Comparison of ENCODE assay signal across 11 cellular contexts in genomic region chr10:102801496-102801895, GRCh38. TPM values are rescaled to one million over a fixed set of nuclear protein-coding genes. Genes with fewer than 3 reads are reported as not detected.
DNase-seq lines count a peak whose midpoint lies in the region; ATAC-seq, FAIRE-seq and TF ChIP-seq lines count a peak whose summit lies in the region.
"Had no signal": no experiment of that assay in that cellular context is flagged by ENCODE, and none has a peak within 500 bp of the region (broad histone marks: within the 10 kb centered on the region; RNA-seq: fewer than 3 reads in every experiment).

No MANE protein-coding gene starts in this region.

- H3K36me3 ChIP-seq in right atrium auricular region (peaks cover 21% of the 10 kb centered on the region), endodermal cell (ENCODE audit: control insufficient read depth, insufficient read depth, low read length) (peaks cover 15% of the 10 kb centered on the region), aorta (ENCODE audit: control insufficient read depth in 1 of 2, insufficient read depth in 2 of 2, low read length in 1 of 2) (no peaks in the 10 kb centered on the region), ovary (no peaks in the 10 kb centered on the region)

- no peaks in the 10 kb centered on the region for H3K9me3 ChIP-seq in right atrium auricular region
- H3K9me3 ChIP-seq in endodermal cell (ENCODE audit: control insufficient read depth, low read length) = peaks cover 11% of the 10 kb centered on the region
- no peaks in the 10 kb centered on the region for H3K9me3 ChIP-seq in aorta (ENCODE audit: control insufficient read depth, low read length)
- no peaks in the 10 kb centered on the region for H3K9me3 ChIP-seq in ovary

- no peaks in the 10 kb centered on the region for H3K27me3 ChIP-seq in right atrium auricular region
- no peaks in the 10 kb centered on the region for H3K27me3 ChIP-seq in endodermal cell (ENCODE audit: control insufficient read depth, insufficient read depth, low read length, poor library complexity, severe bottlenecking)
- H3K27me3 ChIP-seq in aorta (ENCODE audit: control insufficient read depth in 1 of 2, insufficient read depth in 2 of 2, low read length in 1 of 2) = no peaks in the 10 kb centered on the region
- H3K27me3 ChIP-seq in ovary = no peaks in the 10 kb centered on the region

- peak overlapping the region; percentile 84 for H3K27ac Mint-ChIP-seq in endodermal cell
- peak overlapping the region; percentile 33 to 87 for H3K27ac Mint-ChIP-seq in natural killer cell treated with Interleukin-12 subunit alpha and Interleukin-12 subunit beta and Interleukin-15 and Interleukin-18, amount 100 ng/mL, for 72 hours

- H3K4me1 ChIP-seq in right atrium auricular region (peaks cover 0 to 82% of the 10 kb centered on the region in 2 donors), endodermal cell (ENCODE audit: control insufficient read depth, insufficient read depth, low read length) (no peaks in the 10 kb centered on the region), aorta (ENCODE audit: control insufficient read depth in 1 of 2, insufficient read depth in 2 of 2, low read length in 2 of 2) (peaks cover 2 to 18% of the 10 kb centered on the region in 2 donors), ovary (ENCODE audit: insufficient read depth) (peaks cover 18% of the 10 kb centered on the region)

- no peak for ATAC-seq in left ventricle myocardium superior
- no peak for ATAC-seq in natural killer cell treated with Interleukin-12 subunit alpha and Interleukin-12 subunit beta and Interleukin-15 and Interleukin-18, amount 100 ng/mL, for 72 hours
- no peak for ATAC-seq in aorta (ENCODE audit: low FRiP score)
- ATAC-seq: sciatic nerve had no signal

- intact Hi-C loops in left ventricle myocardium superior (cut with micrococcal nuclease) = no loop called here
- intact Hi-C loops in aorta (cut with DNase I) = no loop called here
- intact Hi-C loops in ovary (cut with DNase I) = no loop called here

- H3K9me3 Mint-ChIP-seq in endodermal cell = peaks cover 4% of the 10 kb centered on the region
- no peaks in the 10 kb centered on the region for H3K9me3 Mint-ChIP-seq in natural killer cell treated with Interleukin-12 subunit alpha and Interleukin-12 subunit beta and Interleukin-15 and Interleukin-18, amount 100 ng/mL, for 72 hours

- no peak overlapping the region for H3K9ac ChIP-seq in endodermal cell (ENCODE audit: extremely low read depth, low read length, poor library complexity, severe bottlenecking)

- DNase-seq in right atrium auricular region (ENCODE audit: low spot score) (no peak), left ventricle myocardium superior (no peak), endodermal cell (no peak), aorta (peak in 1 of 2 donors; percentile 35), ovary (no peak), NCI-H748 (lab: John Stamatoyannopoulos, UW; ENCODE audit: unreplicated experiment) (no peak), GM12891 (ENCODE audit: insufficient read length, low spot score) (no peak)
- no peak for DNase-seq in natural killer cell treated with Interleukin-12 subunit alpha and Interleukin-12 subunit beta and Interleukin-15 and Interleukin-18, amount 100 ng/mL, for 72 hours (ENCODE audit: low spot score)
- DNase-seq: stimulated activated CD8-positive, alpha-beta memory T cell treated with anti-CD3 and anti-CD28 coated beads, Interleukin-4, amount 100 ng/mL, for 48 hours had no signal

- TF ChIP-seq CTCF in right atrium auricular region (IDR thresholded peaks at IDR 0.05) (no peak), endodermal cell (conservative IDR thresholded peaks at IDR 0.05) (no peak), ovary (IDR thresholded peaks at IDR 0.05) (no peak)

- H3K4me3 Mint-ChIP-seq in endodermal cell = no peak overlapping the region
- H3K4me3 Mint-ChIP-seq in natural killer cell treated with Interleukin-12 subunit alpha and Interleukin-12 subunit beta and Interleukin-15 and Interleukin-18, amount 100 ng/mL, for 72 hours = no peak overlapping the region

- TF ChIP-seq EP300 in ovary (IDR thresholded peaks at IDR 0.05) = no peak

- no peaks in the 10 kb centered on the region for H3K27me3 Mint-ChIP-seq in endodermal cell (ENCODE audit: insufficient read depth)
- no peaks in the 10 kb centered on the region for H3K27me3 Mint-ChIP-seq in natural killer cell treated with Interleukin-12 subunit alpha and Interleukin-12 subunit beta and Interleukin-15 and Interleukin-18, amount 100 ng/mL, for 72 hours

- H3K4me1 Mint-ChIP-seq in endodermal cell = peaks cover 48% of the 10 kb centered on the region
- H3K4me1 Mint-ChIP-seq in natural killer cell treated with Interleukin-12 subunit alpha and Interleukin-12 subunit beta and Interleukin-15 and Interleukin-18, amount 100 ng/mL, for 72 hours (ENCODE audit: low read depth in 2 of 2) = peaks cover 35 to 37% of the 10 kb centered on the region in 2 donors

- peaks cover 30% of the 10 kb centered on the region for H3K36me3 Mint-ChIP-seq in endodermal cell (ENCODE audit: low read depth)
- H3K36me3 Mint-ChIP-seq in natural killer cell treated with Interleukin-12 subunit alpha and Interleukin-12 subunit beta and Interleukin-15 and Interleukin-18, amount 100 ng/mL, for 72 hours = peaks cover 5% of the 10 kb centered on the region

- TF ChIP-seq POLR2A in ovary (IDR thresholded peaks at IDR 0.05) = no peak
- no peak for TF ChIP-seq POLR2A in GM12891 (IDR thresholded peaks at IDR 0.05; ENCODE audit: low read depth, low read length)

- H3K4me3 ChIP-seq in right atrium auricular region = no peak overlapping the region
- no peak overlapping the region for H3K4me3 ChIP-seq in endodermal cell (ENCODE audit: low read length)
- H3K4me3 ChIP-seq in aorta (ENCODE audit: low read length in 2 of 2) = no peak overlapping the region
- no peak overlapping the region for H3K4me3 ChIP-seq in ovary

- 78% methylated on average over 2 of the region's 2 CpGs; no CpG with 5 or more reads in 1 of the 2 experiments for WGBS in endodermal cell (ENCODE audit: insufficient coverage in 1 of 2, insufficient read length in 1 of 2), 2 experiments
- WGBS in aorta, 2 donors = 49 to 51% methylated on average over 2 of the region's 2 CpGs
- WGBS in ovary, 3 donors = 39 to 53% (median 51%) methylated on average over 2 of the region's 2 CpGs

- FAIRE-seq in GM12891 (lab: Jason Lieb, UNC) = no peak
- FAIRE-seq: keratinocyte had no signal

- H3K27ac ChIP-seq in right atrium auricular region = peak overlapping the region; percentile 78 to 87
- no peak overlapping the region for H3K27ac ChIP-seq in endodermal cell (ENCODE audit: low read depth, low read length)
- peak overlapping the region; percentile 29 to 43 for H3K27ac ChIP-seq in aorta (ENCODE audit: low read depth in 1 of 2, low read length in 2 of 2)
- H3K27ac ChIP-seq in ovary = peak overlapping the region in 1 of 2 donors; percentile 47

TF ChIP-seq in GM12891, 5 proteins besides CTCF, POLR2A, EP300 and RAD21:
- TF ChIP-seq POU2F2 (IDR thresholded peaks at IDR 0.05; ENCODE audit: low read depth, low read length) (no peak), TAF1 (IDR thresholded peaks at IDR 0.05; ENCODE audit: low read depth, low read length) (no peak), POLR2AphosphoS5 (IDR thresholded peaks at IDR 0.05; ENCODE audit: low read depth, low read length) (no peak), PAX5 (IDR thresholded peaks at IDR 0.05; ENCODE audit: insufficient read depth, low read length, severe bottlenecking) (no peak), SPI1 (IDR thresholded peaks at IDR 0.05; ENCODE audit: low read depth, low read length) (no peak)

RNA-seq across cellular contexts. Expression of gene CYP17A1, which starts 35.7 kb away (rescaled TPM):
- total RNA-seq in right atrium auricular region (under 1 TPM in 1 of 2 donors, not detected in 1; 0.47 TPM), left ventricle myocardium superior (not detected), endodermal cell (not detected), aorta (under 1 TPM in 1 of 2 donors, not detected in 1; 0.55 TPM), ovary (10 to 100 TPM in 2 of 7 donors, 1 to 10 TPM in 1, under 1 TPM in 3, not detected in 1; 0.40 to 32.1 (median 1.0) TPM)
- polyA plus RNA-seq in endodermal cell (2013, experiment 1 of 2) = not detected
- polyA plus RNA-seq in endodermal cell (2013, experiment 2 of 2) = not detected
- not detected for total RNA-seq in natural killer cell treated with Interleukin-12 subunit alpha and Interleukin-12 subunit beta and Interleukin-15 and Interleukin-18, amount 100 ng/mL, for 72 hours
- polyA plus RNA-seq in aorta (1 to 10 TPM in 1 of 2 donors, under 1 TPM in 1; 0.25 to 1.3 TPM), ovary (100 to 1,000 TPM in 1 of 2 donors, 10 to 100 TPM in 1; 30.8 to 348 TPM)
- polyA plus RNA-seq in GM12891 (2012; ENCODE audit: low read depth, missing spikeins) = not detected
- polyA plus RNA-seq: keratinocyte had no signal

RNA-seq across cellular contexts. Expression of gene BORCS7, which starts 52.6 kb away (rescaled TPM):
- 10 to 100 TPM; 22.5 to 25.3 TPM for total RNA-seq in right atrium auricular region
- total RNA-seq in left ventricle myocardium superior = 12.3 TPM
- total RNA-seq in endodermal cell = 1 to 10 TPM; 5.0 to 5.7 TPM
- polyA plus RNA-seq in endodermal cell (2013, experiment 1 of 2) = 16.1 TPM
- 15.2 TPM for polyA plus RNA-seq in endodermal cell (2013, experiment 2 of 2)
- 1 to 10 TPM; 6.5 to 9.0 TPM for total RNA-seq in natural killer cell treated with Interleukin-12 subunit alpha and Interleukin-12 subunit beta and Interleukin-15 and Interleukin-18, amount 100 ng/mL, for 72 hours
- total RNA-seq in aorta = 10 to 100 TPM; 17.6 to 24.4 TPM
- 10 to 100 TPM; 25.7 to 47.0 TPM for polyA plus RNA-seq in aorta
- total RNA-seq in ovary = 10 to 100 TPM; 20.5 to 35.4 (median 25.2) TPM
- 10 to 100 TPM; 16.5 to 28.7 TPM for polyA plus RNA-seq in ovary
- 9.8 TPM for polyA plus RNA-seq in GM12891 (2012; ENCODE audit: low read depth, missing spikeins)

RNA-seq across cellular contexts. Expression of gene WBP1L, which starts 57.7 kb away (rescaled TPM):
- total RNA-seq in right atrium auricular region (10 to 100 TPM; 46.1 to 94.4 TPM), left ventricle myocardium superior (22.4 TPM), endodermal cell (10 to 100 TPM; 23.5 to 25.8 TPM), aorta (10 to 100 TPM; 81.1 to 84.7 TPM), ovary (10 to 100 TPM; 45.5 to 71.8 (median 51.3) TPM)
- polyA plus RNA-seq in endodermal cell (2013, experiment 1 of 2) = 30.2 TPM
- polyA plus RNA-seq in endodermal cell (2013, experiment 2 of 2) = 29.0 TPM
- 10 to 100 TPM; 21.0 to 33.1 TPM for total RNA-seq in natural killer cell treated with Interleukin-12 subunit alpha and Interleukin-12 subunit beta and Interleukin-15 and Interleukin-18, amount 100 ng/mL, for 72 hours
- polyA plus RNA-seq in aorta (10 to 100 TPM; 22.4 to 41.7 TPM), ovary (10 to 100 TPM; 40.6 to 46.5 TPM)
- 13.8 TPM for polyA plus RNA-seq in GM12891 (2012; ENCODE audit: low read depth, missing spikeins)
